Comparison of ENCODE assay signal across 32 cellular contexts in genomic region chr7:113639221-113639620, GRCh38.
"Had no signal": no experiment of that assay in that cellular context is flagged by ENCODE, and none has a peak within 500 bp of the region (broad histone marks: within the 10 kb centered on the region; RNA-seq: fewer than 3 reads in every experiment).

No MANE protein-coding gene starts in this region.

- H3K9ac ChIP-seq: KMS-11 had no signal

- H3K27me3 ChIP-seq: Peyer's patch had no signal

- H3K4me2 ChIP-seq: KMS-11 had no signal

- DNase-seq: activated B cell treated with CpG ODN at 0.5 μM for 24 hours; activated CD4-positive, alpha-beta memory T cell treated with anti-CD3 and anti-CD28 coated beads for 36 hours; activated CD4-positive, alpha-beta T cell treated with anti-CD3 and anti-CD28 coated beads for 4 hours; activated CD4-positive, alpha-beta T cell treated with anti-CD3 and anti-CD28 coated beads, Interleukin-2, amount 50 U/mL, for 1 hour; activated CD4-positive, CD25-positive, alpha-beta regulatory T cell treated with anti-CD3 and anti-CD28 coated beads, Interleukin-2, amount 50 U/mL, for 72 hours; activated CD8-positive, alpha-beta memory T cell treated with anti-CD3 and anti-CD28 coated beads, Interleukin-2, amount 50 U/mL, for 4 hours; activated effector memory CD4-positive, alpha-beta T cell treated with Interleukin-2 at 50 U/mL for 16 hours; activated naive CD4-positive, alpha-beta T cell treated with anti-CD3 and anti-CD28 coated beads, Interleukin-2, amount 10 ng/mL, durations not matched to agents 7 days and 5 days; activated naive CD8-positive, alpha-beta T cell treated with anti-CD3 and anti-CD28 coated beads, Interleukin-2, amount 50 U/mL, for 24 hours; activated T-cell treated with anti-CD3 and anti-CD28 coated beads for 4 hours; activated T-cell treated with anti-CD3 and anti-CD28 coated beads, Interleukin-2, amount 50 U/mL, for 4 hours; amniotic stem cell; aorta; central memory CD4-positive, alpha-beta T cell; NCI-H1105 treated with DMSO at 0.1 percent for 48 hours; NCI-H1436; NCI-H1694 treated with DMSO at 0.1 percent for 48 hours; NCI-H2029; NCI-H345; NCI-H524 treated with DMSO at 0.1 percent for 48 hours; NK-92 treated with Interleukin-12 subunit alpha and Interleukin-12 subunit beta, amount 100 ng/mL, for 24 hours; PC-3; Peyer's patch; RPMI8226; SIG-M5; T-cell; T-helper 17 cell; T-helper 9 cell had no signal

- ATAC-seq: activated naive CD8-positive, alpha-beta T cell treated with anti-CD3 and anti-CD28 coated beads, Interleukin-2, amount 50 U/mL, for 24 hours; activated T-cell treated with anti-CD3 and anti-CD28 coated beads, Interleukin-2, amount 50 U/mL, for 4 hours; PC-3; Right ventricle myocardium inferior; SK-N-SH treated with all-trans-retinoic acid at 6 μM for 48 hours; T-cell; T-helper 17 cell had no signal

- H3K4me1 ChIP-seq: Peyer's patch had no signal

- H3K4me3 ChIP-seq: Peyer's patch had no signal

- H3K9me3 ChIP-seq: Peyer's patch had no signal

- H3K27ac ChIP-seq: KMS-11, Peyer's patch, VCaP had no signal

- H3K36me3 ChIP-seq: Peyer's patch had no signal
